Comparison of ENCODE assay signal across 11 cellular contexts in the genomic region with DNA sequence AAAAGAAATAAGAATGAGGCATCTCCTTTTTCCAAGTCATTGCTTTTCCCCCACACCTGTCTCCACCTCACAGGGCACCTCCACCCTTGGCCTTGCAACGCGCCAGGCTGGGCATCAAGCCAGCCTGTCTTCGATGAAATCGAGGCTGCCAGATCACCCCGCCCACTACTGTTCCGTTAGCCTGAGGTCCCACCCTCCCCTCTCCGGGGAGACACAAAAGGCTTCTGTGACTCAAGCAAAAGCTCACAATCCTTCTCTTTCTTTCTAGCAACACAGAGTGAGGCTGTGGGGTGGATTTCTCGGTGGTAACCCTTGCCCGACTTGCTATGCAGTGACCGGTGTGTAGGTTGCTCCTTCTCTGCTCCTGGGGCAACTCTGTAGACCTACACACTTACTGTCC. TPM values are rescaled to one million over a fixed set of nuclear protein-coding genes. Genes with fewer than 3 reads are reported as not detected.
DNase-seq lines count a peak whose midpoint lies in the region; ATAC-seq lines count a peak whose summit lies in the region.
"Had no signal": no experiment of that assay in that cellular context is flagged by ENCODE, and none has a peak within 500 bp of the region (broad histone marks: within the 10 kb centered on the region; RNA-seq: fewer than 3 reads in every experiment).

No MANE protein-coding gene starts in this region.

- H3K4me1 ChIP-seq in right cardiac atrium (ENCODE audit: control insufficient read depth, insufficient read depth, low read length): peaks cover 5% of the 10 kb centered on the region

- DNase-seq in NCI-H146 (lab: John Stamatoyannopoulos, UW) (peak; percentile 7), NCI-H146 treated with DMSO at 0.1 percent for 48 hours (lab: John Stamatoyannopoulos, UW; ENCODE audit: unreplicated experiment) (no peak), right cardiac atrium (peak; percentile 78 to 87 (median 83)), retina (no peak), NCI-H1417 (lab: John Stamatoyannopoulos, UW) (no peak)
- DNase-seq in activated T-cell treated with anti-CD3 and anti-CD28 coated beads, Interleukin-2, amount 50 U/mL, for 24 hours: peak; percentile 34
- peak; percentile 20 for DNase-seq in stimulated activated naive CD8-positive, alpha-beta T cell treated with anti-CD3 and anti-CD28 coated beads, Interleukin-15, Interleukin-2, amounts not matched to agents 100 U/mL and 50 U/mL, for 24 hours
- DNase-seq: NCI-H1694 treated with DMSO at 0.1 percent for 48 hours had no signal

- H3K4me3 Mint-ChIP-seq in activated T-cell treated with anti-CD3 and anti-CD28 coated beads, Interleukin-2, amount 50 U/mL, for 24 hours: peak overlapping the region; percentile 5

- H3K27me3 Mint-ChIP-seq in activated T-cell treated with anti-CD3 and anti-CD28 coated beads, Interleukin-2, amount 50 U/mL, for 24 hours: no peaks in the 10 kb centered on the region

- 32% methylated on average over 10 of the region's 10 CpGs for WGBS in right cardiac atrium

- H3K27me3 ChIP-seq in right cardiac atrium (ENCODE audit: control insufficient read depth, insufficient read depth): no peaks in the 10 kb centered on the region

- H3K9me3 Mint-ChIP-seq in activated T-cell treated with anti-CD3 and anti-CD28 coated beads, Interleukin-2, amount 50 U/mL, for 24 hours: no peaks in the 10 kb centered on the region

- peaks cover 16% of the 10 kb centered on the region for H3K4me1 Mint-ChIP-seq in activated T-cell treated with anti-CD3 and anti-CD28 coated beads, Interleukin-2, amount 50 U/mL, for 24 hours (ENCODE audit: low read depth)

- H3K27ac ChIP-seq in right cardiac atrium (ENCODE audit: low read length): no peak overlapping the region
- H3K27ac ChIP-seq: 22Rv1 had no signal

- no peaks in the 10 kb centered on the region for H3K9me3 ChIP-seq in right cardiac atrium (ENCODE audit: control insufficient read depth, low read length)

- ATAC-seq in right cardiac atrium (peak; percentile 87 to 90), HG03457 (IDR thresholded peaks at IDR 0.05; ENCODE audit: unreplicated experiment) (no peak)
- peak; percentile 72 for ATAC-seq in stimulated activated naive CD8-positive, alpha-beta T cell treated with anti-CD3 and anti-CD28 coated beads, Interleukin-15, Interleukin-2, amounts not matched to agents 100 U/mL and 50 U/mL, for 24 hours

- no peaks in the 10 kb centered on the region for H3K36me3 Mint-ChIP-seq in activated T-cell treated with anti-CD3 and anti-CD28 coated beads, Interleukin-2, amount 50 U/mL, for 24 hours (ENCODE audit: low read depth)

- H3K4me3 ChIP-seq in right cardiac atrium (ENCODE audit: low read length): no peak overlapping the region

- H3K27ac Mint-ChIP-seq in activated T-cell treated with anti-CD3 and anti-CD28 coated beads, Interleukin-2, amount 50 U/mL, for 24 hours: no peak overlapping the region

- intact Hi-C loops in right cardiac atrium (cut with DNase I): no loop called here

RNA-seq across cellular contexts. Expression of a gene that starts 9.9 kb away (rescaled TPM):
- not detected for total RNA-seq in right cardiac atrium
- polyA plus RNA-seq in right cardiac atrium: not detected
- total RNA-seq: myocyte had no signal

Comparison
In these comparisons a context has a peak if more than half of its experiments do, and no peak if none do; other contexts are left out.
1. DNase-seq: peak in NCI-H146 (single experiment), activated T-cell treated with anti-CD3 and anti-CD28 coated beads, Interleukin-2, amount 50 U/mL, for 24 hours (single experiment), right cardiac atrium (3 of 3) and stimulated activated naive CD8-positive, alpha-beta T cell treated with anti-CD3 and anti-CD28 coated beads, Interleukin-15, Interleukin-2, amounts not matched to agents 100 U/mL and 50 U/mL, for 24 hours (single experiment); none in NCI-H146 treated with DMSO at 0.1 percent for 48 hours (single experiment), retina (single experiment) and NCI-H1417 (0 of 3).